In the genomic region with DNA sequence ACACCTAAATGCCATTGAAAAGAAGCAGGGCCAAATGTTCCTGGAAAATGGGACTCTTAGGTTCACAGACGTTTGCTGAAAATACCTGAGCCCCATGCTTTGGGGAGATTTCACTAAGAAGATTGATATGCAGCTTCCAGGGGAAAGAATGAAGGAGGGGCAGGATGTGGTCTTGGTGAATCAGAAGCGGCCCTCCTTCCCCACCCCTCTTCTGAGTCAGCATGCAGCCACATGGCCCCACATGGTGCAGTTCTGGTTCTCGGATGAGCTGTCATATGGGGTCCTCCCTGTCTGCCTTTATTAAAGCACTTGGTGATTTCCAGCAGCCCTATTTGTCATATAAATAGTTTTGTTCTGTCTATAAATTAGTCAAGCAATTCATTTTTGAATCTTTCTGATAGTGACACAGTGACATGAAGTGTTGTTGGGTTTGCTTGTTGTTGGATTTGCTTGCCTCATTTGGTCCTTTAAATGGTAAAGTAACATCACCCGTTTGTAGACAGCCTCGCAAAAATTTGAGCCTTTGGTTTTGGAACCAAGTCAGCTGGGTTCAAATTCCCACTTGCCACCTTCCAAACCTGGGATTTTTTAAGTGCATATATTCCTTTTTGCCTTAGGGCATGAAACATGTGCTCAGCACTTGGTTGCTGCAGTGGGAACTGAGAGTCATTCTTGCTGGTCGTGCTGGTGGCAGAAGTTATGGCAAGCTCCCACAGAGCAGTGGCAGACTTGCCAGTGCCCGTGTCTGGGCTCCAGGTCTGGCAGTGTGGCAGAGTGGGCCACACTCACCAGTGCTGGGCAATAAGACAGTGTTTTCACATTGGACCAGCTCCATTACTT, we compare ENCODE assay signal across 1 cellular context.
TF ChIP-seq lines count a peak whose summit lies in the region.

No MANE protein-coding gene starts in this region.

TF ChIP-seq in K562, 482 proteins besides CTCF, POLR2A, EP300 and RAD21 (continued from another document and continues in another):
- TF ChIP-seq CREM (IDR thresholded peaks at IDR 0.05; ENCODE audit: low read depth) (peak; percentile 53; the same call in 1 of the 2 replicates), ZNF507 (tag; conservative IDR thresholded peaks at IDR 0.05) (no peak), RBM14 (IDR thresholded peaks at IDR 0.05; ENCODE audit: borderline replicate concordance, insufficient read depth, low read depth, low read length) (no peak), SP2 (IDR thresholded peaks at IDR 0.05; ENCODE audit: extremely low read depth, low read depth, low read length, poor library complexity, severe bottlenecking) (no peak), TARDBP (IDR thresholded peaks at IDR 0.05) (no peak), ZBTB8A (IDR thresholded peaks at IDR 0.05; ENCODE audit: partially characterized antibody) (no peak), ZNF830 (CRISPR knock-in tag; IDR thresholded peaks at IDR 0.05) (no peak), BCL6 (CRISPR knock-in tag; IDR thresholded peaks at IDR 0.05) (no peak), JUN (IDR thresholded peaks at IDR 0.05; ENCODE audit: borderline replicate concordance, low read depth, low read length) (peak; percentile 91), JUN (CRISPR knock-in tag; IDR thresholded peaks at IDR 0.05; ENCODE audit: borderline replicate concordance) (no peak), ZNF561 (CRISPR knock-in tag; conservative IDR thresholded peaks at IDR 0.05) (no peak), RBBP5 (IDR thresholded peaks at IDR 0.05; ENCODE audit: borderline replicate concordance, insufficient read depth, low read length, poor library complexity, severe bottlenecking) (no peak), PHF20 (IDR thresholded peaks at IDR 0.05; ENCODE audit: partially characterized antibody) (no peak), GTF2F1 (IDR thresholded peaks at IDR 0.05; ENCODE audit: low read depth, low read length) (no peak), RFX1 (IDR thresholded peaks at IDR 0.05) (no peak), ZKSCAN3 (CRISPR knock-in tag; IDR thresholded peaks at IDR 0.05) (no peak), HDAC2 (IDR thresholded peaks at IDR 0.05) (no peak), YBX1 (IDR thresholded peaks at IDR 0.05) (no peak), CBFA2T2 (conservative IDR thresholded peaks at IDR 0.05) (0 out of 2 replicates have a peak, but pooled peaks have one; percentile 12), HLTF (IDR thresholded peaks at IDR 0.05) (no peak), ESRRB (CRISPR knock-in tag; IDR thresholded peaks at IDR 0.05; ENCODE audit: borderline replicate concordance) (no peak), ZNF354B (CRISPR knock-in tag; IDR thresholded peaks at IDR 0.05) (no peak), SMAD1 (IDR thresholded peaks at IDR 0.05; ENCODE audit: low read depth, low read length, partially characterized antibody) (no peak), TAF1 (IDR thresholded peaks at IDR 0.05; ENCODE audit: control insufficient read depth, extremely low read depth, insufficient read depth, low read length, severe bottlenecking) (peak; percentile 28), FOXK2 (conservative IDR thresholded peaks at IDR 0.05 in 1 of 2, IDR thresholded peaks at IDR 0.05 in 1 of 2; ENCODE audit: low read depth in 2 of 2) (no peak), ZNF408 (CRISPR knock-in tag; IDR thresholded peaks at IDR 0.05; ENCODE audit: low read depth) (no peak), RBM34 (IDR thresholded peaks at IDR 0.05; ENCODE audit: borderline replicate concordance, insufficient read depth, low read length) (no peak), NEUROD1 (IDR thresholded peaks at IDR 0.05; ENCODE audit: borderline replicate concordance, low read depth, low read length, partially characterized antibody) (no peak), POLR2AphosphoS2 (IDR thresholded peaks at IDR 0.05; ENCODE audit: low read length) (no peak), TOE1 (IDR thresholded peaks at IDR 0.05; ENCODE audit: borderline replicate concordance) (no peak), TOE1 (CRISPR knock-in tag; IDR thresholded peaks at IDR 0.05; ENCODE audit: borderline replicate concordance, low read depth) (no peak), RB1 (IDR thresholded peaks at IDR 0.05; ENCODE audit: low read depth) (no peak), MAFK (IDR thresholded peaks at IDR 0.05; ENCODE audit: low read length) (peak; percentile 57; the same call in 1 of the 2 replicates), GATAD2B (IDR thresholded peaks at IDR 0.05; ENCODE audit: borderline replicate concordance) (no peak), TAF9B (IDR thresholded peaks at IDR 0.05; ENCODE audit: partially characterized antibody) (peak; percentile 27), KLF16 (IDR thresholded peaks at IDR 0.05) (peak; percentile 34; the same call in 1 of the 2 replicates), ZNF143 (CRISPR knock-in tag; IDR thresholded peaks at IDR 0.05) (no peak), ZNF696 (CRISPR knock-in tag; conservative IDR thresholded peaks at IDR 0.05) (no peak), MEF2D (tag; conservative IDR thresholded peaks at IDR 0.05; ENCODE audit: low read depth) (no peak), DNMT1 (IDR thresholded peaks at IDR 0.05) (no peak), DMBX1 (CRISPR knock-in tag; IDR thresholded peaks at IDR 0.05; ENCODE audit: borderline replicate concordance) (peak; percentile 77), ZNF707 (CRISPR knock-in tag; conservative IDR thresholded peaks at IDR 0.05) (no peak), LARP7 (IDR thresholded peaks at IDR 0.05) (no peak), ZNF583 (CRISPR knock-in tag; IDR thresholded peaks at IDR 0.05) (no peak), SAFB (IDR thresholded peaks at IDR 0.05; ENCODE audit: borderline replicate concordance, low read depth, low read length) (no peak), NFRKB (IDR thresholded peaks at IDR 0.05; ENCODE audit: low read depth) (no peak), ZNF184 (CRISPR knock-in tag; IDR thresholded peaks at IDR 0.05) (no peak), SRSF9 (IDR thresholded peaks at IDR 0.05; ENCODE audit: borderline replicate concordance, low read depth, low read length) (no peak), MTA3 (IDR thresholded peaks at IDR 0.05; ENCODE audit: borderline replicate concordance) (no peak), ZNF12 (CRISPR knock-in tag; IDR thresholded peaks at IDR 0.05) (no peak), NCOA2 (IDR thresholded peaks at IDR 0.05; ENCODE audit: partially characterized antibody in 2 of 2) (no peak)
- TF ChIP-seq, protein P1, sequence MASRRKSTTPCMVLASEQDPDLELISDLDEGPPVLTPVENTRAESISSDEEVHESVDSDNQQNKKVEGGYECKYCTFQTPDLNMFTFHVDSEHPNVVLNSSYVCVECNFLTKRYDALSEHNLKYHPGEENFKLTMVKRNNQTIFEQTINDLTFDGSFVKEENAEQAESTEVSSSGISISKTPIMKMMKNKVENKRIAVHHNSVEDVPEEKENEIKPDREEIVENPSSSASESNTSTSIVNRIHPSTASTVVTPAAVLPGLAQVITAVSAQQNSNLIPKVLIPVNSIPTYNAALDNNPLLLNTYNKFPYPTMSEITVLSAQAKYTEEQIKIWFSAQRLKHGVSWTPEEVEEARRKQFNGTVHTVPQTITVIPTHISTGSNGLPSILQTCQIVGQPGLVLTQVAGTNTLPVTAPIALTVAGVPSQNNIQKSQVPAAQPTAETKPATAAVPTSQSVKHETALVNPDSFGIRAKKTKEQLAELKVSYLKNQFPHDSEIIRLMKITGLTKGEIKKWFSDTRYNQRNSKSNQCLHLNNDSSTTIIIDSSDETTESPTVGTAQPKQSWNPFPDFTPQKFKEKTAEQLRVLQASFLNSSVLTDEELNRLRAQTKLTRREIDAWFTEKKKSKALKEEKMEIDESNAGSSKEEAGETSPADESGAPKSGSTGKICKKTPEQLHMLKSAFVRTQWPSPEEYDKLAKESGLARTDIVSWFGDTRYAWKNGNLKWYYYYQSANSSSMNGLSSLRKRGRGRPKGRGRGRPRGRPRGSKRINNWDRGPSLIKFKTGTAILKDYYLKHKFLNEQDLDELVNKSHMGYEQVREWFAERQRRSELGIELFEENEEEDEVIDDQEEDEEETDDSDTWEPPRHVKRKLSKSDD (conservative IDR thresholded peaks at IDR 0.05; ENCODE audit: low read length), result no peak
- TF ChIP-seq, protein P2, sequence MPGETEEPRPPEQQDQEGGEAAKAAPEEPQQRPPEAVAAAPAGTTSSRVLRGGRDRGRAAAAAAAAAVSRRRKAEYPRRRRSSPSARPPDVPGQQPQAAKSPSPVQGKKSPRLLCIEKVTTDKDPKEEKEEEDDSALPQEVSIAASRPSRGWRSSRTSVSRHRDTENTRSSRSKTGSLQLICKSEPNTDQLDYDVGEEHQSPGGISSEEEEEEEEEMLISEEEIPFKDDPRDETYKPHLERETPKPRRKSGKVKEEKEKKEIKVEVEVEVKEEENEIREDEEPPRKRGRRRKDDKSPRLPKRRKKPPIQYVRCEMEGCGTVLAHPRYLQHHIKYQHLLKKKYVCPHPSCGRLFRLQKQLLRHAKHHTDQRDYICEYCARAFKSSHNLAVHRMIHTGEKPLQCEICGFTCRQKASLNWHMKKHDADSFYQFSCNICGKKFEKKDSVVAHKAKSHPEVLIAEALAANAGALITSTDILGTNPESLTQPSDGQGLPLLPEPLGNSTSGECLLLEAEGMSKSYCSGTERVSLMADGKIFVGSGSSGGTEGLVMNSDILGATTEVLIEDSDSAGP (CRISPR knock-in tag; IDR thresholded peaks at IDR 0.05), result no peak
- TF ChIP-seq, protein P3, sequence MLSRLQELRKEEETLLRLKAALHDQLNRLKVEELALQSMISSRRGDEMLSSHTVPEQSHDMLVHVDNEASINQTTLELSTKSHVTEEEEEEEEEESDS (CRISPR knock-in tag; IDR thresholded peaks at IDR 0.05), result no peak
- TF ChIP-seq, protein P4, sequence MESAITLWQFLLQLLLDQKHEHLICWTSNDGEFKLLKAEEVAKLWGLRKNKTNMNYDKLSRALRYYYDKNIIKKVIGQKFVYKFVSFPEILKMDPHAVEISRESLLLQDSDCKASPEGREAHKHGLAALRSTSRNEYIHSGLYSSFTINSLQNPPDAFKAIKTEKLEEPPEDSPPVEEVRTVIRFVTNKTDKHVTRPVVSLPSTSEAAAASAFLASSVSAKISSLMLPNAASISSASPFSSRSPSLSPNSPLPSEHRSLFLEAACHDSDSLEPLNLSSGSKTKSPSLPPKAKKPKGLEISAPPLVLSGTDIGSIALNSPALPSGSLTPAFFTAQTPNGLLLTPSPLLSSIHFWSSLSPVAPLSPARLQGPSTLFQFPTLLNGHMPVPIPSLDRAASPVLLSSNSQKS (CRISPR knock-in tag; IDR thresholded peaks at IDR 0.05), result no peak
- TF ChIP-seq, protein P5, sequence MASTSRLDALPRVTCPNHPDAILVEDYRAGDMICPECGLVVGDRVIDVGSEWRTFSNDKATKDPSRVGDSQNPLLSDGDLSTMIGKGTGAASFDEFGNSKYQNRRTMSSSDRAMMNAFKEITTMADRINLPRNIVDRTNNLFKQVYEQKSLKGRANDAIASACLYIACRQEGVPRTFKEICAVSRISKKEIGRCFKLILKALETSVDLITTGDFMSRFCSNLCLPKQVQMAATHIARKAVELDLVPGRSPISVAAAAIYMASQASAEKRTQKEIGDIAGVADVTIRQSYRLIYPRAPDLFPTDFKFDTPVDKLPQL (IDR thresholded peaks at IDR 0.05; ENCODE audit: extremely low read depth, insufficient read length), result no peak
- TF ChIP-seq, protein P6, sequence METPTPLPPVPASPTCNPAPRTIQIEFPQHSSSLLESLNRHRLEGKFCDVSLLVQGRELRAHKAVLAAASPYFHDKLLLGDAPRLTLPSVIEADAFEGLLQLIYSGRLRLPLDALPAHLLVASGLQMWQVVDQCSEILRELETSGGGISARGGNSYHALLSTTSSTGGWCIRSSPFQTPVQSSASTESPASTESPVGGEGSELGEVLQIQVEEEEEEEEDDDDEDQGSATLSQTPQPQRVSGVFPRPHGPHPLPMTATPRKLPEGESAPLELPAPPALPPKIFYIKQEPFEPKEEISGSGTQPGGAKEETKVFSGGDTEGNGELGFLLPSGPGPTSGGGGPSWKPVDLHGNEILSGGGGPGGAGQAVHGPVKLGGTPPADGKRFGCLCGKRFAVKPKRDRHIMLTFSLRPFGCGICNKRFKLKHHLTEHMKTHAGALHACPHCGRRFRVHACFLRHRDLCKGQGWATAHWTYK (CRISPR knock-in tag; IDR thresholded peaks at IDR 0.05), result no peak
- TF ChIP-seq, protein P7, sequence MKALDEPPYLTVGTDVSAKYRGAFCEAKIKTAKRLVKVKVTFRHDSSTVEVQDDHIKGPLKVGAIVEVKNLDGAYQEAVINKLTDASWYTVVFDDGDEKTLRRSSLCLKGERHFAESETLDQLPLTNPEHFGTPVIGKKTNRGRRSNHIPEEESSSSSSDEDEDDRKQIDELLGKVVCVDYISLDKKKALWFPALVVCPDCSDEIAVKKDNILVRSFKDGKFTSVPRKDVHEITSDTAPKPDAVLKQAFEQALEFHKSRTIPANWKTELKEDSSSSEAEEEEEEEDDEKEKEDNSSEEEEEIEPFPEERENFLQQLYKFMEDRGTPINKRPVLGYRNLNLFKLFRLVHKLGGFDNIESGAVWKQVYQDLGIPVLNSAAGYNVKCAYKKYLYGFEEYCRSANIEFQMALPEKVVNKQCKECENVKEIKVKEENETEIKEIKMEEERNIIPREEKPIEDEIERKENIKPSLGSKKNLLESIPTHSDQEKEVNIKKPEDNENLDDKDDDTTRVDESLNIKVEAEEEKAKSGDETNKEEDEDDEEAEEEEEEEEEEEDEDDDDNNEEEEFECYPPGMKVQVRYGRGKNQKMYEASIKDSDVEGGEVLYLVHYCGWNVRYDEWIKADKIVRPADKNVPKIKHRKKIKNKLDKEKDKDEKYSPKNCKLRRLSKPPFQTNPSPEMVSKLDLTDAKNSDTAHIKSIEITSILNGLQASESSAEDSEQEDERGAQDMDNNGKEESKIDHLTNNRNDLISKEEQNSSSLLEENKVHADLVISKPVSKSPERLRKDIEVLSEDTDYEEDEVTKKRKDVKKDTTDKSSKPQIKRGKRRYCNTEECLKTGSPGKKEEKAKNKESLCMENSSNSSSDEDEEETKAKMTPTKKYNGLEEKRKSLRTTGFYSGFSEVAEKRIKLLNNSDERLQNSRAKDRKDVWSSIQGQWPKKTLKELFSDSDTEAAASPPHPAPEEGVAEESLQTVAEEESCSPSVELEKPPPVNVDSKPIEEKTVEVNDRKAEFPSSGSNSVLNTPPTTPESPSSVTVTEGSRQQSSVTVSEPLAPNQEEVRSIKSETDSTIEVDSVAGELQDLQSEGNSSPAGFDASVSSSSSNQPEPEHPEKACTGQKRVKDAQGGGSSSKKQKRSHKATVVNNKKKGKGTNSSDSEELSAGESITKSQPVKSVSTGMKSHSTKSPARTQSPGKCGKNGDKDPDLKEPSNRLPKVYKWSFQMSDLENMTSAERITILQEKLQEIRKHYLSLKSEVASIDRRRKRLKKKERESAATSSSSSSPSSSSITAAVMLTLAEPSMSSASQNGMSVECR (CRISPR knock-in tag; IDR thresholded peaks at IDR 0.05), result no peak
- TF ChIP-seq, protein P8, sequence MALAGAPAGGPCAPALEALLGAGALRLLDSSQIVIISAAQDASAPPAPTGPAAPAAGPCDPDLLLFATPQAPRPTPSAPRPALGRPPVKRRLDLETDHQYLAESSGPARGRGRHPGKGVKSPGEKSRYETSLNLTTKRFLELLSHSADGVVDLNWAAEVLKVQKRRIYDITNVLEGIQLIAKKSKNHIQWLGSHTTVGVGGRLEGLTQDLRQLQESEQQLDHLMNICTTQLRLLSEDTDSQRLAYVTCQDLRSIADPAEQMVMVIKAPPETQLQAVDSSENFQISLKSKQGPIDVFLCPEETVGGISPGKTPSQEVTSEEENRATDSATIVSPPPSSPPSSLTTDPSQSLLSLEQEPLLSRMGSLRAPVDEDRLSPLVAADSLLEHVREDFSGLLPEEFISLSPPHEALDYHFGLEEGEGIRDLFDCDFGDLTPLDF (CRISPR knock-in tag; IDR thresholded peaks at IDR 0.05), result no peak
